ENCODE assay signal across 11 cellular contexts in genomic region chr17:36210439-36211211, GRCh38. TPM values are rescaled to one million over a fixed set of nuclear protein-coding genes. Genes with fewer than 3 reads are reported as not detected.
DNase-seq lines count a peak whose midpoint lies in the region; ATAC-seq lines count a peak whose summit lies in the region.
"Not testable (repeated sequence)": the region's sequence is repeated elsewhere in the genome, so short reads cannot be mapped to it uniquely, and the experiment has no call there.
"Had no signal": no experiment of that assay in that cellular context is flagged by ENCODE, and none has a peak within 500 bp of the region (broad histone marks: within the 10 kb centered on the region; RNA-seq: fewer than 3 reads in every experiment).

TSS of gene CCL4L2 (plus strand) at chr17:36211063.

- not testable (repeated sequence) for H3K9me3 Mint-ChIP-seq in activated CD8-positive, alpha-beta T cell treated with anti-CD3 and anti-CD28 coated beads, Interleukin-2, amount 10 ng/mL, durations not matched to agents 7 days and 5 days (ENCODE audit: insufficient read depth); immature natural killer cell

- not testable (repeated sequence) for H3K36me3 Mint-ChIP-seq in activated CD8-positive, alpha-beta T cell treated with anti-CD3 and anti-CD28 coated beads, Interleukin-2, amount 10 ng/mL, durations not matched to agents 7 days and 5 days (ENCODE audit: low read depth); immature natural killer cell

- peak within 1 kb of the TSS; percentile 53 for H3K27ac Mint-ChIP-seq in activated CD8-positive, alpha-beta T cell treated with anti-CD3 and anti-CD28 coated beads, Interleukin-2, amount 10 ng/mL, durations not matched to agents 7 days and 5 days
- H3K27ac Mint-ChIP-seq in immature natural killer cell: peak within 1 kb of the TSS; percentile 91 to 98 (median 96)

- peaks cover 32% of the 10 kb centered on the region for H3K27me3 Mint-ChIP-seq in activated CD8-positive, alpha-beta T cell treated with anti-CD3 and anti-CD28 coated beads, Interleukin-2, amount 10 ng/mL, durations not matched to agents 7 days and 5 days (ENCODE audit: low read depth)
- not testable (repeated sequence) for H3K27me3 Mint-ChIP-seq in immature natural killer cell (ENCODE audit: low read depth in 3 of 3)

- CTCF ChIA-PET in activated CD8-positive, alpha-beta T cell treated with anti-CD3 and anti-CD28 coated beads, Interleukin-2, amount 10 ng/mL, durations not matched to agents 7 days and 5 days (lab: Charles Lee): interaction anchor here (1.5 kb wide), 1 partner anchor 62 kb away, joined by 4 read pairs; no protein-coding TSS in a partner anchor

- peak within 1 kb of the TSS; percentile 9 for H3K4me3 Mint-ChIP-seq in activated CD8-positive, alpha-beta T cell treated with anti-CD3 and anti-CD28 coated beads, Interleukin-2, amount 10 ng/mL, durations not matched to agents 7 days and 5 days
- H3K4me3 Mint-ChIP-seq in immature natural killer cell: peak within 1 kb of the TSS; percentile 82 to 93 (median 88)

- peaks cover 39% of the 10 kb centered on the region for H3K4me1 Mint-ChIP-seq in activated CD8-positive, alpha-beta T cell treated with anti-CD3 and anti-CD28 coated beads, Interleukin-2, amount 10 ng/mL, durations not matched to agents 7 days and 5 days (ENCODE audit: low read depth)
- peaks cover 81% of the 10 kb centered on the region in 2 donors for H3K4me1 Mint-ChIP-seq in immature natural killer cell

- POLR2A ChIA-PET in activated CD8-positive, alpha-beta T cell treated with anti-CD3 and anti-CD28 coated beads, Interleukin-2, amount 10 ng/mL, durations not matched to agents 7 days and 5 days (lab: Charles Lee): not testable (repeated sequence)

- ATAC-seq in GM18502 (IDR thresholded peaks at IDR 0.05; ENCODE audit: poor library complexity, unreplicated experiment) (peak; percentile 68), GM19452 (IDR thresholded peaks at IDR 0.05; ENCODE audit: unreplicated experiment) (peak; percentile 59), HG02678 (IDR thresholded peaks at IDR 0.05; ENCODE audit: unreplicated experiment) (peak; percentile 75), HG03342 (IDR thresholded peaks at IDR 0.05; ENCODE audit: unreplicated experiment) (peak; percentile 70)
- peak; percentile 62 for ATAC-seq in activated CD8-positive, alpha-beta T cell treated with anti-CD3 and anti-CD28 coated beads, Interleukin-2, amount 10 ng/mL, durations not matched to agents 7 days and 5 days
- peak; percentile 70 for ATAC-seq in stimulated activated naive CD8-positive, alpha-beta T cell treated with anti-CD3 and anti-CD28 coated beads, Interleukin-15, Interleukin-2, amounts not matched to agents 100 U/mL and 50 U/mL, for 24 hours

- DNase-seq in NK-92 treated with Interleukin-12 subunit alpha and Interleukin-12 subunit beta, amount 100 ng/mL, for 24 hours (lab: John Stamatoyannopoulos, UW): peak; percentile 64
- not testable (repeated sequence) for DNase-seq in activated CD8-positive, alpha-beta T cell treated with anti-CD3 and anti-CD28 coated beads, Interleukin-2, amount 10 ng/mL, durations not matched to agents 7 days and 5 days; stimulated activated naive CD8-positive, alpha-beta T cell treated with anti-CD3 and anti-CD28 coated beads, Interleukin-15, Interleukin-2, amounts not matched to agents 100 U/mL and 50 U/mL, for 24 hours
- DNase-seq in immature natural killer cell: peak; percentile 45 to 74 (median 46)

RNA-seq across cellular contexts. Expression of gene CCL4L2, which starts in this region (rescaled TPM):
- 1 to 10 TPM; 1.2 to 1.5 TPM for total RNA-seq in activated CD8-positive, alpha-beta T cell treated with anti-CD3 and anti-CD28 coated beads, Interleukin-2, amount 10 ng/mL, durations not matched to agents 7 days and 5 days
- polyA plus RNA-seq in immature natural killer cell: 100 to 1,000 TPM in 1 of 3 donors, 10 to 100 TPM in 2; 30.5 to 129 (median 54.3) TPM
- total RNA-seq: epithelial cell of proximal tubule, H7, psoas muscle had no signal
- polyA plus RNA-seq: psoas muscle had no signal
